8 cellular contexts compared by ENCODE assay signal in the genomic region with DNA sequence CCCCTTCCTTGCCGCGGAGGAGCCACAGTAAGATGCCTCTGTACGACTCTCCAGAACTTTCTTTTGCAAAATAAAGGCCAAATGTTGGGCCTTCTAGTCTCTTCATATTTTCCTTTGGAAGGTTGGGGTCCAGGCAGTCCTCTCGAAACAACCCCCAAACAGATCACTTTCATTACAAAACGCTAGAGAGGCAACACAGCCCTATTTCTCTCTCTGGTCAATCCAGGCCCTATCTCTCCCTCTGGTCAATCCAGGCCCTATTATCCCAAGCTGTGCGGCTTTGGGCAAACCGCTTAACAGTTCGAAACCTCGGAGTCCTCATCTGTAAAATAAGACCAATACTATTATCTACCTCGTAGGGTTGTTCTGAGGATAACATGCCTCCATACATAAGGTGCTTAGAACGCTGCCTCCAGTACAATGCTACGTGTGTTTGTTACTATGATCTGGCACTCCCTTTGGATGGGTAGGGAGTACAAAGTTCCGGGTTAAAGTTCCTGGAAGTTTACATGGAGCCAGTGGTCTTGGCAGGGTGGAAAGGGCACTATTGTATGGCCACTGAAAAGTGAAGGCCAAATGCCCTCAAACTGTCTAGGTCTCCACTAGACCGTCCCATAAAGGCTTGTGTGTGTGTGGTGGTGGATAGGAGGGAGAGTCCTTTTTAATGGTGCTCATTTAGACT.
A peak's percentile ranks its signal among the peaks of the same experiment; 100 is the strongest.
DNase-seq lines count a peak whose midpoint lies in the region; ATAC-seq, FAIRE-seq and TF ChIP-seq lines count a peak whose summit lies in the region.

No MANE protein-coding gene starts in this region.

- no peak overlapping the region for H2BK15ac ChIP-seq in mesendoderm (replicated peaks; ENCODE audit: low read depth)

- no peak overlapping the region for H2BK120ac ChIP-seq in mesendoderm (ENCODE audit: low read depth, low read length)

- H3K27ac ChIP-seq in mammary epithelial cell (ENCODE audit: insufficient read depth, low read depth, low read length), result no peak overlapping the region
- H3K27ac ChIP-seq in mesendoderm (ENCODE audit: low read depth, low read length), result no peak overlapping the region
- H3K27ac ChIP-seq in upper lobe of right lung, result peak overlapping the region; percentile 97

- intact Hi-C loops in MCF 10A (cut with micrococcal nuclease) (no loop called here), mammary epithelial cell (cut with micrococcal nuclease) (loop anchor here (10.0 kb wide), 1 partner anchor 92 kb away; no protein-coding TSS in a partner anchor), upper lobe of right lung (cut with DNase I) (no loop called here)

- H3K27ac Mint-ChIP-seq in MCF 10A (ENCODE audit: low read depth, unreplicated experiment), result no peak overlapping the region

- H3K9ac ChIP-seq in mammary epithelial cell (ENCODE audit: insufficient read depth, low read length), result no peak overlapping the region
- peak overlapping the region; percentile 51 for H3K9ac ChIP-seq in adipocyte (ENCODE audit: low read length)
- no peak overlapping the region for H3K9ac ChIP-seq in mesendoderm (ENCODE audit: low read length)

- no peak overlapping the region for H3K23ac ChIP-seq in mesendoderm (ENCODE audit: low read length)

- H3K56ac ChIP-seq in mesendoderm (ENCODE audit: low read length), result peak overlapping the region; percentile 60

- no peak for ATAC-seq in upper lobe of right lung
- no peak for ATAC-seq in GM21390 (IDR thresholded peaks at IDR 0.05; ENCODE audit: unreplicated experiment)

- H3K36me3 ChIP-seq in mammary epithelial cell (ENCODE audit: insufficient read depth, low read length), result no peaks in the 10 kb centered on the region
- no peaks in the 10 kb centered on the region for H3K36me3 ChIP-seq in adipocyte (ENCODE audit: control insufficient read depth, insufficient read depth, low read length, severe bottlenecking)
- H3K36me3 ChIP-seq in mesendoderm (ENCODE audit: control insufficient read depth, insufficient read depth, low read length), result no peaks in the 10 kb centered on the region
- H3K36me3 ChIP-seq in upper lobe of right lung, result no peaks in the 10 kb centered on the region

- H3K4me2 ChIP-seq in mammary epithelial cell (ENCODE audit: insufficient read depth, low read depth, low read length) (no peak overlapping the region), mesendoderm (ENCODE audit: low read length) (no peak overlapping the region)

- H3K79me1 ChIP-seq in mesendoderm (ENCODE audit: low read length), result no peaks in the 10 kb centered on the region

- no peaks in the 10 kb centered on the region for H4K20me1 ChIP-seq in mammary epithelial cell (ENCODE audit: insufficient read depth, low read length)

- no peak for FAIRE-seq in H54 (lab: Jason Lieb, UNC)

- peak overlapping the region; percentile 24 for H3K4ac ChIP-seq in mesendoderm (ENCODE audit: low read depth, low read length)

- CTCF ChIA-PET in MCF 10A (lab: Yijun Ruan, JAX) (no interaction called here), mammary epithelial cell (lab: Charles Lee; ENCODE audit: low non-redundant PET) (no interaction called here)

- H3K4me1 ChIP-seq in mammary epithelial cell (ENCODE audit: insufficient read depth, low read length) (peaks cover 9% of the 10 kb centered on the region), adipocyte (ENCODE audit: control insufficient read depth, insufficient read depth, low read length) (peaks cover 14% of the 10 kb centered on the region), mesendoderm (ENCODE audit: control insufficient read depth, low read depth, low read length) (no peaks in the 10 kb centered on the region), upper lobe of right lung (peaks cover 20% of the 10 kb centered on the region)

- H3K27me3 ChIP-seq in mammary epithelial cell (ENCODE audit: insufficient read depth, low read length) (peaks cover 62% of the 10 kb centered on the region), adipocyte (replicated peaks; ENCODE audit: control insufficient read depth, insufficient read depth, low read length) (peaks cover 10% of the 10 kb centered on the region), mesendoderm (ENCODE audit: insufficient read depth, low read length, poor library complexity) (no peaks in the 10 kb centered on the region), upper lobe of right lung (no peaks in the 10 kb centered on the region)

- peaks cover 4% of the 10 kb centered on the region for H3K36me3 Mint-ChIP-seq in MCF 10A (ENCODE audit: insufficient read depth, unreplicated experiment)

- in situ Hi-C loops in mammary epithelial cell (cut with MboI; ENCODE audit: low sequenced_read_pairs in 2 of 2), result loop anchor here in 1 of 2 donors (25.0 kb wide), 1 partner anchor 361 kb away; no protein-coding TSS in a partner anchor

- H3K4me3 ChIP-seq in mammary epithelial cell (replicated peaks in 1 of 3; ENCODE audit: insufficient read depth in 1 of 3, low read depth in 2 of 3, low read length in 3 of 3) (no peak overlapping the region), adipocyte (ENCODE audit: low read length) (peak overlapping the region; percentile 72), mesendoderm (ENCODE audit: low read length) (no peak overlapping the region), upper lobe of right lung (peak overlapping the region; percentile 50)

- no peak for TF ChIP-seq CTCF in MCF 10A (IDR thresholded peaks at IDR 0.05; ENCODE audit: unreplicated experiment)
- TF ChIP-seq CTCF in mammary epithelial cell (conservative IDR thresholded peaks at IDR 0.05 in 1 of 2, IDR thresholded peaks at IDR 0.05 in 1 of 2; ENCODE audit: extremely low read depth in 1 of 2, insufficient read depth in 1 of 2, low read depth in 1 of 2, low read length in 2 of 2), result no peak
- no peak for TF ChIP-seq CTCF in upper lobe of right lung (IDR thresholded peaks at IDR 0.05)

- no peak overlapping the region for H2BK5ac ChIP-seq in mesendoderm (ENCODE audit: low read length)

- dilution Hi-C loops in mammary epithelial cell (cut with HindIII; ENCODE audit: low sequenced_read_pairs), result no loop called here

- no peaks in the 10 kb centered on the region for H3K79me2 ChIP-seq in mammary epithelial cell (ENCODE audit: insufficient read depth, low read length)
- H3K79me2 ChIP-seq in mesendoderm (ENCODE audit: control insufficient read depth, insufficient read depth, low read length), result no peaks in the 10 kb centered on the region

- BruUV-seq in MCF 10A (replicated peaks; lab: Mats Ljungman, UMichigan), result no TSS peak
- BruUV-seq in mammary epithelial cell (replicated peaks; lab: Mats Ljungman, UMichigan), result no TSS peak

- H2AK5ac ChIP-seq in mesendoderm (ENCODE audit: low read length), result no peak overlapping the region

- H3K9me3 ChIP-seq in mammary epithelial cell (replicated peaks; ENCODE audit: insufficient read depth, low read length), result peaks cover 9% of the 10 kb centered on the region
- no peaks in the 10 kb centered on the region for H3K9me3 ChIP-seq in adipocyte (ENCODE audit: control insufficient read depth, low read length)
- no peaks in the 10 kb centered on the region for H3K9me3 ChIP-seq in upper lobe of right lung

- no peaks in the 10 kb centered on the region for H3K9me3 Mint-ChIP-seq in MCF 10A (ENCODE audit: unreplicated experiment)

- no peak overlapping the region for H4K8ac ChIP-seq in mesendoderm (ENCODE audit: low read depth, low read length)

- DNase-seq in MCF 10A (ENCODE audit: unreplicated experiment) (no peak), mammary epithelial cell (no peak), adipocyte (ENCODE audit: low read depth) (no peak), mesendoderm (no peak), upper lobe of right lung (no peak), H54 (ENCODE audit: insufficient read length, low spot score) (no peak), NCI-H345 treated with DMSO at 0.1 percent for 48 hours (lab: John Stamatoyannopoulos, UW; ENCODE audit: unreplicated experiment) (no peak)

- H4K5ac ChIP-seq in mesendoderm (ENCODE audit: low read length), result no peak overlapping the region

- peaks cover 10% of the 10 kb centered on the region for H3K27me3 Mint-ChIP-seq in MCF 10A (ENCODE audit: insufficient read depth, unreplicated experiment)

- H3K4me1 Mint-ChIP-seq in MCF 10A (ENCODE audit: insufficient read depth, unreplicated experiment), result no peaks in the 10 kb centered on the region

- POLR2A ChIA-PET in MCF 10A (lab: Yijun Ruan, JAX), result no interaction called here

- 52% methylated on average over 14 of the region's 14 CpGs for WGBS in mammary epithelial cell (ENCODE audit: low coverage, missing lambda C conversion rate)
- no CpG with 5 or more reads among the region's 14 CpGs for WGBS in mesendoderm (ENCODE audit: extremely low coverage, insufficient coverage, low lambda C conversion rate)

- peak overlapping the region; percentile 20 for H3K4me3 Mint-ChIP-seq in MCF 10A (ENCODE audit: unreplicated experiment)

- peak overlapping the region; percentile 83 for H3K18ac ChIP-seq in mesendoderm (ENCODE audit: low read length)

- no peak overlapping the region for H2AFZ ChIP-seq in mammary epithelial cell (ENCODE audit: low read depth, low read length)

- no peak for TF ChIP-seq POLR2A in H54 (IDR thresholded peaks at IDR 0.05; ENCODE audit: low read depth, low read length)

Comparison
In these comparisons a context has a peak if more than half of its experiments do, and no peak if none do; other contexts are left out.
1. H3K4me3 ChIP-seq: peak in adipocyte (single experiment) and upper lobe of right lung (single experiment); none in mammary epithelial cell (0 of 3) and mesendoderm (single experiment).